Comparison of ENCODE assay signal across 25 cellular contexts in the genomic region with DNA sequence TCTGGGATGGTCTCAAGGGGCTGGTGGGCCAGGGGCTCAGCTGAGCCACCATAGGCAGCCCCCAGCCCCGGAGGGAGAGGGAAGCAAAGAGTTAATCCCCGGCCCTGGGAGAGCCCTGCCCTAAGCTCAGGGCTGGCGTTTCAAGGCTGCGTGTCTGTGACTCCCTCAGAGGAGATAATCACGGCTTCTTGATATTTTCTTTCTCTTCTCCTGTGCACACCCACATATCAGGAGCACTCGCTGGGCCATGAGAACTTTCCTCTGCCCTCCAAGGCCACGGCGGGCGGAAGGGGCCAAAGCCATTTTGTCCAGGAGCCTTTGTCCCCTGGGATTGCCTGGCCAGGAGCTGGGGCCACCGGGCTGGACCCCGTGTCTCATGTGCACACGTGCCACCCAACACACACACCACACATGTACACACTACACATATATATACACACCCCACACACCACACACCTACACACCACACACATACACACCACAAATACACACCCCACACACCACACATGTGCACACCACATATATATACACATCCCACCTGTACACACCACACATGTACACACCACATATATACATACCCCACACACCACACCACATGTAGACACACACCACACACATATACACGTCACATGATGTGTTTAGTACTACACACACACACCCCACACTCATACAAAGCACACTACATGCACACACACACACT. TPM values are rescaled to one million over a fixed set of nuclear protein-coding genes. Genes with fewer than 3 reads are reported as not detected.
"Had no signal": no experiment of that assay in that cellular context is flagged by ENCODE, and none has a peak within 500 bp of the region (broad histone marks: within the 10 kb centered on the region; RNA-seq: fewer than 3 reads in every experiment).

No MANE protein-coding gene starts in this region.

- H3K27ac ChIP-seq: gastrocnemius medialis, heart left ventricle, pancreas, stomach, upper lobe of left lung had no signal

- DNase-seq: activated CD4-positive, alpha-beta memory T cell treated with anti-CD3 and anti-CD28 coated beads for 36 hours; activated CD4-positive, alpha-beta T cell treated with anti-CD3 and anti-CD28 coated beads for 36 hours; activated naive CD4-positive, alpha-beta T cell; activated T-cell treated with anti-CD3 and anti-CD28 coated beads, Interleukin-2, amount 50 U/mL, for 1 hour; amniotic stem cell; effector CD8-positive, alpha-beta T cell; gastrocnemius medialis; heart left ventricle; kidney; pancreas; stimulated activated CD4-positive, alpha-beta T cell treated with anti-CD3 and anti-CD28 coated beads, Interleukin-4, amount 100 ng/mL, for 24 hours; stomach had no signal

- H3K36me3 ChIP-seq: gastrocnemius medialis, heart left ventricle, pancreas, stomach, upper lobe of left lung had no signal

- H3K36me3 Mint-ChIP-seq: mesothelial cell of epicardium, WTC11 had no signal

- H3K27me3 ChIP-seq: pancreas, upper lobe of left lung had no signal

- H3K4me3 ChIP-seq: gastrocnemius medialis, heart left ventricle, lung, pancreas, smooth muscle cell, stomach, upper lobe of left lung had no signal

- H3K4me2 ChIP-seq: smooth muscle cell had no signal

- H3K27ac Mint-ChIP-seq: activated CD4-positive, alpha-beta memory T cell treated with anti-CD3 and anti-CD28 coated beads for 36 hours; activated CD4-positive, alpha-beta T cell treated with anti-CD3 and anti-CD28 coated beads for 36 hours; activated T-helper 17 cell treated with anti-CD3 and anti-CD28 coated beads, Interleukin-2, amount 50 U/mL, for 72 hours; mesothelial cell of epicardium; stimulated activated effector memory CD8-positive, alpha-beta T cell treated with anti-CD3 and anti-CD28 coated beads, Interleukin-12 subunit alpha, Interleukin-12 subunit beta, amount 100 ng/mL, for 72 hours; WTC11 had no signal

- H3K9me3 Mint-ChIP-seq: activated CD4-positive, alpha-beta memory T cell treated with anti-CD3 and anti-CD28 coated beads for 36 hours; activated T-helper 17 cell treated with anti-CD3 and anti-CD28 coated beads, Interleukin-2, amount 50 U/mL, for 72 hours; mesothelial cell of epicardium; stimulated activated effector memory CD8-positive, alpha-beta T cell treated with anti-CD3 and anti-CD28 coated beads, Interleukin-12 subunit alpha, Interleukin-12 subunit beta, amount 100 ng/mL, for 72 hours; WTC11 had no signal

- H3K4me3 Mint-ChIP-seq: activated CD4-positive, alpha-beta memory T cell treated with anti-CD3 and anti-CD28 coated beads for 36 hours; activated CD4-positive, alpha-beta T cell treated with anti-CD3 and anti-CD28 coated beads for 36 hours; activated T-helper 17 cell treated with anti-CD3 and anti-CD28 coated beads, Interleukin-2, amount 50 U/mL, for 72 hours; mesothelial cell of epicardium; stimulated activated effector memory CD8-positive, alpha-beta T cell treated with anti-CD3 and anti-CD28 coated beads, Interleukin-12 subunit alpha, Interleukin-12 subunit beta, amount 100 ng/mL, for 72 hours; WTC11 had no signal

- H3K9me3 ChIP-seq: gastrocnemius medialis, heart left ventricle, pancreas, stomach, upper lobe of left lung had no signal

- H3K27me3 Mint-ChIP-seq: activated CD4-positive, alpha-beta T cell treated with anti-CD3 and anti-CD28 coated beads for 36 hours had no signal

- ATAC-seq: activated CD4-positive, alpha-beta T cell treated with anti-CD3 and anti-CD28 coated beads for 36 hours; activated T-helper 17 cell treated with anti-CD3 and anti-CD28 coated beads, Interleukin-2, amount 50 U/mL, for 72 hours; esophagus mucosa; gastrocnemius medialis; heart left ventricle; left lobe of liver; pancreas; sciatic nerve; stimulated activated effector memory CD8-positive, alpha-beta T cell treated with anti-CD3 and anti-CD28 coated beads, Interleukin-12 subunit alpha, Interleukin-12 subunit beta, amount 100 ng/mL, for 72 hours; WTC11 had no signal

RNA-seq across cellular contexts. Expression of a gene that starts 16.9 kb away (rescaled TPM):
- total RNA-seq: activated CD4-positive, alpha-beta T cell treated with anti-CD3 and anti-CD28 coated beads for 36 hours; smooth muscle cell; T-helper 2 cell treated with Interferon-gamma antibody and Interleukin-4, amounts not matched to agents 100 ng/mL and 5 ng/mL, for 36 hours; temporal lobe had no signal
- polyA plus RNA-seq: smooth muscle cell had no signal

RNA-seq across cellular contexts. Expression of a gene that starts 24.6 kb away (rescaled TPM):
- total RNA-seq: activated CD4-positive, alpha-beta memory T cell treated with anti-CD3 and anti-CD28 coated beads for 36 hours; activated CD4-positive, alpha-beta T cell treated with anti-CD3 and anti-CD28 coated beads for 36 hours; activated T-helper 17 cell treated with anti-CD3 and anti-CD28 coated beads, Interleukin-2, amount 50 U/mL, for 72 hours; cerebellum; esophagus mucosa; gastrocnemius medialis; heart left ventricle; kidney; left lobe of liver; mesothelial cell of epicardium; pancreas; sciatic nerve; smooth muscle cell; stomach; T-helper 2 cell treated with Interferon-gamma antibody and Interleukin-4, amounts not matched to agents 100 ng/mL and 5 ng/mL, for 36 hours; temporal lobe had no signal
- polyA plus RNA-seq: heart left ventricle, pancreas, smooth muscle cell, stomach had no signal
